ENCODE assay signal across 16 cellular contexts in genomic region chr4:113602829-113603228, GRCh38.
"Had no signal": no experiment of that assay in that cellular context is flagged by ENCODE, and none has a peak within 500 bp of the region (broad histone marks: within the 10 kb centered on the region; RNA-seq: fewer than 3 reads in every experiment).

No MANE protein-coding gene starts in this region.

- H3K36me3 ChIP-seq: ovary had no signal

- H3K4me1 Mint-ChIP-seq: activated CD4-positive, alpha-beta T cell treated with anti-CD3 and anti-CD28 coated beads, Interleukin-2, amount 10 ng/mL, durations not matched to agents 7 days and 5 days; activated naive CD4-positive, alpha-beta T cell treated with anti-CD3 and anti-CD28 coated beads, Interleukin-2, amount 10 ng/mL, durations not matched to agents 7 days and 5 days; neural crest cell had no signal

- H3K27me3 ChIP-seq: body of pancreas, dorsolateral prefrontal cortex, heart right ventricle, left lung, ovary, testis had no signal

- ATAC-seq: body of pancreas; left lung; stimulated activated naive CD8-positive, alpha-beta T cell treated with anti-CD3 and anti-CD28 coated beads, Interleukin-15, amount 100 ng/mL, for 72 hours had no signal

- H3K9me3 Mint-ChIP-seq: neural crest cell had no signal

- H3K4me3 ChIP-seq: body of pancreas, dorsolateral prefrontal cortex, heart right ventricle, left lung, ovary, testis had no signal

- H3K4me3 Mint-ChIP-seq: activated CD4-positive, alpha-beta T cell treated with anti-CD3 and anti-CD28 coated beads, Interleukin-2, amount 10 ng/mL, durations not matched to agents 7 days and 5 days; activated naive CD4-positive, alpha-beta T cell treated with anti-CD3 and anti-CD28 coated beads, Interleukin-2, amount 10 ng/mL, durations not matched to agents 7 days and 5 days; neural crest cell; stimulated activated naive CD8-positive, alpha-beta T cell treated with anti-CD3 and anti-CD28 coated beads, Interleukin-15, amount 100 ng/mL, for 72 hours had no signal

- H3K9me3 ChIP-seq: body of pancreas, left lung, ovary, testis had no signal

- H3K27me3 Mint-ChIP-seq: activated CD4-positive, alpha-beta T cell treated with anti-CD3 and anti-CD28 coated beads, Interleukin-2, amount 10 ng/mL, durations not matched to agents 7 days and 5 days; activated naive CD4-positive, alpha-beta T cell treated with anti-CD3 and anti-CD28 coated beads, Interleukin-2, amount 10 ng/mL, durations not matched to agents 7 days and 5 days; stimulated activated naive CD8-positive, alpha-beta T cell treated with anti-CD3 and anti-CD28 coated beads, Interleukin-15, amount 100 ng/mL, for 72 hours had no signal

- H3K4me1 ChIP-seq: body of pancreas, left lung, testis had no signal

- H3K27ac ChIP-seq: body of pancreas, dorsolateral prefrontal cortex, left lung, ovary, testis had no signal

- H3K27ac Mint-ChIP-seq: activated CD4-positive, alpha-beta T cell treated with anti-CD3 and anti-CD28 coated beads, Interleukin-2, amount 10 ng/mL, durations not matched to agents 7 days and 5 days; activated naive CD4-positive, alpha-beta T cell treated with anti-CD3 and anti-CD28 coated beads, Interleukin-2, amount 10 ng/mL, durations not matched to agents 7 days and 5 days; stimulated activated naive CD8-positive, alpha-beta T cell treated with anti-CD3 and anti-CD28 coated beads, Interleukin-15, amount 100 ng/mL, for 72 hours had no signal

- DNase-seq: activated CD4-positive, alpha-beta T cell treated with anti-CD3 and anti-CD28 coated beads, Interleukin-2, amount 10 ng/mL, durations not matched to agents 7 days and 5 days; activated CD4-positive, CD25-positive, alpha-beta regulatory T cell; activated CD8-positive, alpha-beta memory T cell treated with anti-CD3 and anti-CD28 coated beads for 24 hours; activated naive CD4-positive, alpha-beta T cell treated with anti-CD3 and anti-CD28 coated beads, Interleukin-2, amount 10 ng/mL, durations not matched to agents 7 days and 5 days; body of pancreas; dorsolateral prefrontal cortex; foreskin melanocyte; heart right ventricle; islet precursor cell; left lung; ovary; stimulated activated CD4-positive, alpha-beta T cell treated with anti-CD3 and anti-CD28 coated beads, Interleukin-4, amount 100 ng/mL, for 24 hours; stimulated activated naive CD8-positive, alpha-beta T cell treated with anti-CD3 and anti-CD28 coated beads, Interleukin-15, amount 100 ng/mL, for 72 hours; T-helper 2 cell; testis had no signal
